8 cellular contexts compared by ENCODE assay signal in genomic region chr2:42568431-42569115, GRCh38. TPM values are rescaled to one million over a fixed set of nuclear protein-coding genes. Genes with fewer than 3 reads are reported as not detected.
DNase-seq lines count a peak whose midpoint lies in the region; ATAC-seq and TF ChIP-seq lines count a peak whose summit lies in the region.

Gene MTA3 (plus strand): TSS chr2:42568632. CDS start chr2:42568746, 114 bp downstream.

- H3K27me3 Mint-ChIP-seq in endodermal cell (ENCODE audit: insufficient read depth): no peaks in the 10 kb centered on the region

- ATAC-seq in GM21619 (IDR thresholded peaks at IDR 0.05; ENCODE audit: unreplicated experiment) (peak; percentile 9), HG03457 (IDR thresholded peaks at IDR 0.05; ENCODE audit: unreplicated experiment) (no peak)

- peak; percentile 25 for DNase-seq in CD1c-positive myeloid dendritic cell (ENCODE audit: extremely low spot score)
- peak; percentile 37 for DNase-seq in NCI-H2107 treated with DMSO at 0.1 percent for 48 hours (lab: John Stamatoyannopoulos, UW; ENCODE audit: unreplicated experiment)
- DNase-seq in activated CD8-positive, alpha-beta memory T cell treated with anti-CD3 and anti-CD28 coated beads for 48 hours (ENCODE audit: low read depth in 2 of 3, low spot score in 2 of 3): peak; percentile 35 to 39 (median 35)
- peak; percentile 92 for DNase-seq in endodermal cell
- DNase-seq in stimulated activated CD8-positive, alpha-beta memory T cell treated with anti-CD3 and anti-CD28 coated beads, Interleukin-15, amount 100 ng/mL, for 48 hours (ENCODE audit: low read depth in 2 of 2): peak; percentile 42

- H3K27me3 ChIP-seq in endodermal cell (ENCODE audit: control insufficient read depth, insufficient read depth, low read length, poor library complexity, severe bottlenecking): no peaks in the 10 kb centered on the region
- H3K27me3 ChIP-seq in mononuclear cell (ENCODE audit: insufficient read depth, low read length): no peaks in the 10 kb centered on the region

- H3K9ac ChIP-seq in endodermal cell (ENCODE audit: extremely low read depth, low read length, poor library complexity, severe bottlenecking): peak within 1 kb of the TSS; percentile 61

- no peaks in the 10 kb centered on the region for H3K4me1 ChIP-seq in endodermal cell (ENCODE audit: control insufficient read depth, insufficient read depth, low read length)
- H3K4me1 ChIP-seq in mononuclear cell (ENCODE audit: insufficient read depth, low read length): peaks cover 12% of the 10 kb centered on the region

- peak within 1 kb of the TSS; percentile 85 for H3K4me3 Mint-ChIP-seq in endodermal cell

- peaks cover 22% of the 10 kb centered on the region for H3K36me3 ChIP-seq in endodermal cell (ENCODE audit: control insufficient read depth, insufficient read depth, low read length)

- H3K4me1 Mint-ChIP-seq in endodermal cell: peaks cover 19% of the 10 kb centered on the region

- H3K36me3 Mint-ChIP-seq in endodermal cell (ENCODE audit: low read depth): peaks cover 27% of the 10 kb centered on the region

- H3K4me3 ChIP-seq in endodermal cell (ENCODE audit: low read length) (peak within 1 kb of the TSS; percentile 98), mononuclear cell (ENCODE audit: low read length) (peak within 1 kb of the TSS; percentile 45)

- no peak for TF ChIP-seq CTCF in endodermal cell (conservative IDR thresholded peaks at IDR 0.05)

- H3K9me3 Mint-ChIP-seq in endodermal cell: no peaks in the 10 kb centered on the region

- 0 to 1% methylated on average over 1 to 57 of the region's 67 CpGs for WGBS in endodermal cell (ENCODE audit: insufficient coverage in 1 of 2, insufficient read length in 1 of 2), 2 experiments

- H3K27ac Mint-ChIP-seq in endodermal cell: peak within 1 kb of the TSS; percentile 91

- peak within 1 kb of the TSS; percentile 73 for H3K27ac ChIP-seq in endodermal cell (ENCODE audit: low read depth, low read length)

- H3K9me3 ChIP-seq in endodermal cell (ENCODE audit: control insufficient read depth, low read length): no peaks in the 10 kb centered on the region
- H3K9me3 ChIP-seq in mononuclear cell (ENCODE audit: low read depth, low read length): no peaks in the 10 kb centered on the region

RNA-seq across cellular contexts. Expression of gene MTA3, which starts in this region (rescaled TPM):
- 100 to 1,000 TPM; 138 to 154 TPM for total RNA-seq in endodermal cell
- polyA plus RNA-seq in endodermal cell (2013, experiment 1 of 2): 77.1 TPM
- polyA plus RNA-seq in endodermal cell (2013, experiment 2 of 2): 69.4 TPM
- 13.4 TPM for total RNA-seq in mononuclear cell

Comparison
In these comparisons a context has a peak if more than half of its experiments do, and no peak if none do; other contexts are left out.
1. DNase-seq: peak in every context shown above with its lines; median percentile 92 in endodermal cell; 42 in stimulated activated CD8-positive, alpha-beta memory T cell treated with anti-CD3 and anti-CD28 coated beads, Interleukin-15, amount 100 ng/mL, for 48 hours; 37 in NCI-H2107 treated with DMSO at 0.1 percent for 48 hours; 35 in activated CD8-positive, alpha-beta memory T cell treated with anti-CD3 and anti-CD28 coated beads for 48 hours; 25 in CD1c-positive myeloid dendritic cell.